ENCODE assay signal across 28 cellular contexts in the genomic region with DNA sequence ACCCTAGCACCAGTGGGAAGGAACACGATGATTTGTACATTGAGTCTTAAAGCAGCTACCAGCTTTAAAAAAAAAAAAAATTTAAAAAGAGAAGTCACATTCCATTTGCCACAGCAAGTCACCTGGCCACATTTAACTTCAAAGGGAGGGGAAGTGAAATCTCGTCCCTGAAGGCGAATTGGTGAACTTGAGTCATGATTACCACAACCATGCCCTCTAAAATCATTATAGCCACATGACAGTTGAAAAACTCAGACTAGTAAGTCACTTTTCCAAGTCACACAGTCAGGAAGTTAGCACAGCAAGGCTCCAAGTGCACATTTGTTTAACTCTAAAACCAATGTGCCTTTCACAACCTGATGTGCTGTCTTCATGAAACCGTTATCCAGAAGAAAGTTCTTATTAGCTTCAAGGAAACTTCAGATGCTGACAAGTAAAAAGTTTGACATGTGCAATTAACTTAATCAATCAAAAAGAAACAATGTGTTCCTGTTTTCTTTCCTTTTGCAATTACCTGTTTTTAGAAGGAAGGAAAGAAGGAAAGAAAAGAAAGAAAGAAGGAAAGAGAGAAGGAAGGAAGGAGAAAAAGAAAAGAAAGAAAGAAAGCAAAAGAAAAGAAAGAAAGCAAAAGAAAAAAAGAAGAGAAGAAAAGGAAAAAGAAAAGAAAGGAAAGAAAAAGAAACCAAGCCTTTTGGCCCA. TPM values are rescaled to one million over a fixed set of nuclear protein-coding genes. Genes with fewer than 3 reads are reported as not detected.
DNase-seq lines count a peak whose midpoint lies in the region; ATAC-seq and TF ChIP-seq lines count a peak whose summit lies in the region.
"Had no signal": no experiment of that assay in that cellular context is flagged by ENCODE, and none has a peak within 500 bp of the region (broad histone marks: within the 10 kb centered on the region; RNA-seq: fewer than 3 reads in every experiment).

No MANE protein-coding gene starts in this region.

- H3K27me3 Mint-ChIP-seq in activated T-helper 17 cell treated with anti-CD3 and anti-CD28 coated beads, Interleukin-2, amount 50 U/mL, for 72 hours: peaks cover 20% of the 10 kb centered on the region
- H3K27me3 Mint-ChIP-seq: activated CD4-positive, alpha-beta T cell treated with anti-CD3 and anti-CD28 coated beads, Interleukin-2, amount 10 ng/mL, durations not matched to agents 7 days and 5 days had no signal

- POLR2A ChIA-PET in HEK293 (lab: Yijun Ruan, JAX): no interaction called here

- H3K36me3 Mint-ChIP-seq in activated T-helper 17 cell treated with anti-CD3 and anti-CD28 coated beads, Interleukin-2, amount 50 U/mL, for 72 hours (ENCODE audit: low read depth): no peaks in the 10 kb centered on the region

- no peak overlapping the region for H3K27ac Mint-ChIP-seq in activated T-helper 17 cell treated with anti-CD3 and anti-CD28 coated beads, Interleukin-2, amount 50 U/mL, for 72 hours
- H3K27ac Mint-ChIP-seq: activated CD4-positive, alpha-beta T cell treated with anti-CD3 and anti-CD28 coated beads, Interleukin-2, amount 10 ng/mL, durations not matched to agents 7 days and 5 days; activated naive CD4-positive, alpha-beta T cell treated with anti-CD3 and anti-CD28 coated beads for 36 hours; naive B cell had no signal

- CTCF ChIA-PET in HEK293 (lab: Yijun Ruan, JAX): interaction anchor here (0.6 kb wide), 2 partner anchors 97 to 126 kb away, joined by 3 read pairs; no protein-coding TSS in a partner anchor

- H3K36me3 ChIP-seq in HEK293 (ENCODE audit: control insufficient read depth in 2 of 2, insufficient read depth in 1 of 2, low read length in 2 of 2) (no peaks in the 10 kb centered on the region), left ventricle myocardium inferior (no peaks in the 10 kb centered on the region)
- H3K36me3 ChIP-seq: ascending aorta, esophagus squamous epithelium, gastroesophageal sphincter, spleen, upper lobe of left lung had no signal

- no peak overlapping the region for H3K4me3 Mint-ChIP-seq in activated T-helper 17 cell treated with anti-CD3 and anti-CD28 coated beads, Interleukin-2, amount 50 U/mL, for 72 hours
- H3K4me3 Mint-ChIP-seq: activated CD4-positive, alpha-beta T cell treated with anti-CD3 and anti-CD28 coated beads, Interleukin-2, amount 10 ng/mL, durations not matched to agents 7 days and 5 days; activated naive CD4-positive, alpha-beta T cell treated with anti-CD3 and anti-CD28 coated beads for 36 hours; naive B cell had no signal

- H3K27ac ChIP-seq in HEK293 (ENCODE audit: extremely low read depth, low read depth, low read length): no peak overlapping the region
- no peak overlapping the region for H3K27ac ChIP-seq in left ventricle myocardium inferior (replicated peaks)
- no peak overlapping the region for H3K27ac ChIP-seq in coronary artery
- H3K27ac ChIP-seq: ascending aorta, esophagus squamous epithelium, gastroesophageal sphincter, spleen, upper lobe of left lung had no signal

- no peaks in the 10 kb centered on the region for H3K4me1 Mint-ChIP-seq in activated T-helper 17 cell treated with anti-CD3 and anti-CD28 coated beads, Interleukin-2, amount 50 U/mL, for 72 hours
- H3K4me1 Mint-ChIP-seq: naive B cell had no signal

- peak; percentile 43 for DNase-seq in CD1c-positive myeloid dendritic cell (ENCODE audit: extremely low spot score)
- DNase-seq in NOMO-1 (lab: John Stamatoyannopoulos, UW; ENCODE audit: unreplicated experiment in 2 of 2): peak; percentile 18 to 67
- no peak for DNase-seq in nucleus accumbens (lab: John Stamatoyannopoulos, UW)
- no peak for DNase-seq in left ventricle myocardium inferior
- DNase-seq in AG20443 (ENCODE audit: low spot score): no peak
- DNase-seq in coronary artery (ENCODE audit: low spot score): no peak
- DNase-seq: activated CD4-positive, alpha-beta T cell treated with anti-CD3 and anti-CD28 coated beads, Interleukin-2, amount 10 ng/mL, durations not matched to agents 7 days and 5 days; activated naive CD4-positive, alpha-beta T cell treated with anti-CD3 and anti-CD28 coated beads for 36 hours; activated T-cell treated with anti-CD3 and anti-CD28 coated beads for 4 hours; cerebellar nuclear complex; DMS53; effector memory CD4-positive, alpha-beta T cell; esophagus squamous epithelium; left cardiac atrium; mesendoderm; naive B cell; NCI-H187; NCI-H2227 treated with DMSO at 0.1 percent for 48 hours; NCI-H774; retina; RPMI8226; spleen; stimulated activated CD4-positive, alpha-beta T cell treated with anti-CD3 and anti-CD28 coated beads, Interleukin-4, amount 100 ng/mL, for 4 hours; upper lobe of left lung had no signal

- intact Hi-C loops in left ventricle myocardium inferior (cut with micrococcal nuclease): loop anchor here (10.0 kb wide), 3 partner anchors 92 to 328 kb away; partner anchors contain the start of genes LRRC49 and THAP10

- H3K27me3 ChIP-seq in left ventricle myocardium inferior (ENCODE audit: low read depth): no peaks in the 10 kb centered on the region
- H3K27me3 ChIP-seq: ascending aorta, esophagus squamous epithelium, gastroesophageal sphincter, upper lobe of left lung had no signal

- peak; percentile 52 for ATAC-seq in activated T-helper 17 cell treated with anti-CD3 and anti-CD28 coated beads, Interleukin-2, amount 50 U/mL, for 72 hours (replicated peaks)
- ATAC-seq: gastroesophageal sphincter, left cardiac atrium had no signal

- H3K4me1 ChIP-seq in HEK293 (ENCODE audit: control insufficient read depth, insufficient read depth, low read length) (no peaks in the 10 kb centered on the region), left ventricle myocardium inferior (no peaks in the 10 kb centered on the region)
- H3K4me1 ChIP-seq: gastroesophageal sphincter, upper lobe of left lung had no signal

- H3K9me3 Mint-ChIP-seq in activated T-helper 17 cell treated with anti-CD3 and anti-CD28 coated beads, Interleukin-2, amount 50 U/mL, for 72 hours: no peaks in the 10 kb centered on the region
- H3K9me3 Mint-ChIP-seq: activated CD4-positive, alpha-beta T cell treated with anti-CD3 and anti-CD28 coated beads, Interleukin-2, amount 10 ng/mL, durations not matched to agents 7 days and 5 days; activated naive CD4-positive, alpha-beta T cell treated with anti-CD3 and anti-CD28 coated beads for 36 hours had no signal

- H3K9me3 ChIP-seq in HEK293 (ENCODE audit: control insufficient read depth, insufficient read depth, low read depth, low read length): no peaks in the 10 kb centered on the region
- no peaks in the 10 kb centered on the region for H3K9me3 ChIP-seq in left ventricle myocardium inferior (replicated peaks)
- H3K9me3 ChIP-seq: ascending aorta, esophagus squamous epithelium, gastroesophageal sphincter, spleen, upper lobe of left lung had no signal

- no peak for TF ChIP-seq CTCF in HEK293 (tag by site-specific recombination; IDR thresholded peaks at IDR 0.05)
- no peak for TF ChIP-seq CTCF in left ventricle myocardium inferior (IDR thresholded peaks at IDR 0.05; ENCODE audit: borderline replicate concordance)
- no peak for TF ChIP-seq CTCF in coronary artery (IDR thresholded peaks at IDR 0.05)

- H3K4me3 ChIP-seq in HEK293 (ENCODE audit: low read depth, low read length) (no peak overlapping the region), left ventricle myocardium inferior (no peak overlapping the region), coronary artery (no peak overlapping the region)
- H3K4me3 ChIP-seq: ascending aorta, esophagus squamous epithelium, gastroesophageal sphincter, spleen, upper lobe of left lung had no signal

TF ChIP-seq in HEK293, 187 proteins besides CTCF, POLR2A, EP300 and RAD21:
- no peak for TF ChIP-seq ZBTB1 (tag by site-specific recombination; IDR thresholded peaks at IDR 0.05)
- TF ChIP-seq PRDM1 (tag by site-specific recombination; IDR thresholded peaks at IDR 0.05): peak; percentile 88
- no peak for TF ChIP-seq ZNF670 (tag by site-specific recombination; IDR thresholded peaks at IDR 0.05; ENCODE audit: low read depth)
- TF ChIP-seq ZNF621 (tag by site-specific recombination; IDR thresholded peaks at IDR 0.05): no peak
- TF ChIP-seq ZNF366 (tag by site-specific recombination; conservative IDR thresholded peaks at IDR 0.05): peak; percentile 87
- 0 out of 2 replicates have a peak, but pooled peaks have one; percentile 38 for TF ChIP-seq ZNF776 (tag by site-specific recombination; IDR thresholded peaks at IDR 0.05; ENCODE audit: borderline replicate concordance)

RNA-seq across cellular contexts. Expression of gene THSD4, which starts 8.3 kb away (rescaled TPM):
- under 1 TPM in 1 of 2 donors, not detected in 1; 0.08 TPM for total RNA-seq in activated T-helper 17 cell treated with anti-CD3 and anti-CD28 coated beads, Interleukin-2, amount 50 U/mL, for 72 hours
- 95.8 TPM for total RNA-seq in left ventricle myocardium inferior
- total RNA-seq: activated CD4-positive, alpha-beta T cell treated with anti-CD3 and anti-CD28 coated beads, Interleukin-2, amount 10 ng/mL, durations not matched to agents 7 days and 5 days; activated naive CD4-positive, alpha-beta T cell treated with anti-CD3 and anti-CD28 coated beads for 36 hours had no signal

Comparison
In these comparisons a context has a peak if more than half of its experiments do, and no peak if none do; other contexts are left out.
1. DNase-seq: peak in CD1c-positive myeloid dendritic cell (single experiment) and NOMO-1 (2 of 2); none in nucleus accumbens (0 of 56), left ventricle myocardium inferior (single experiment), AG20443 (single experiment) and coronary artery (single experiment).
2. RNA of gene THSD4, which starts 8.3 kb away (total RNA-seq): 95.8 TPM in left ventricle myocardium inferior (single experiment); 0.08 TPM in activated T-helper 17 cell treated with anti-CD3 and anti-CD28 coated beads, Interleukin-2, amount 50 U/mL, for 72 hours; every median in the first group is over 10 times any median in the second.